Comparison of ENCODE assay signal across 8 cellular contexts in the genomic region with DNA sequence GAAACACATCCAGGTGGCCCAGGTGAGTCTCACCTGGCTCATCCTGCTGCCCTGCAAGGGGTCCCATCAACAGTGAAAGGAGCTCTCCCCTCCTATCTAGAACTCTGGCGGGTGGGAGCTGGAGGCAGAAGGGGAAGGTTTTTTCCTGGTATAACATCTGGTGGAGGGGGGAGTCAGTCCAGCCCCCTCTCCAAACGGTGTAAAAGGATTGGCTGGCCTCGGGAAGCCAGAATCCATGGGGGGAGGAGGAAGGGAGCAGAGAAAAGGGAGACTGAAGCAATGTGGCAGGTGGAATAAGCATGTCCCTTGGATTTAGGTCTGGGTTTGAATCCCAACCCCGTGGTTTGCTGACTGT. TPM values are rescaled to one million over a fixed set of nuclear protein-coding genes. Genes with fewer than 3 reads are reported as not detected.
A peak's percentile ranks its signal among the peaks of the same experiment; 100 is the strongest.
DNase-seq lines count a peak whose midpoint lies in the region; ATAC-seq, FAIRE-seq and TF ChIP-seq lines count a peak whose summit lies in the region.

No MANE protein-coding gene starts in this region.

- peaks cover 37% of the 10 kb centered on the region for H3K4me1 Mint-ChIP-seq in GM23338

- peak overlapping the region; percentile 85 for H3K4me3 Mint-ChIP-seq in GM23338

- H3K27ac Mint-ChIP-seq in GM23338 = peak overlapping the region; percentile 67; the same call in 1 of the 2 replicates

- H3K27me3 ChIP-seq in GM23338 (ENCODE audit: insufficient read depth) (peaks cover 62% of the 10 kb centered on the region), OCI-LY3 (ENCODE audit: low read depth, low read length) (peaks cover 21% of the 10 kb centered on the region), osteoblast (ENCODE audit: insufficient read depth, low read length) (peaks cover 45% of the 10 kb centered on the region), pancreas (peaks cover 0 to 17% (median 2%) of the 10 kb centered on the region in 4 donors), tibial nerve (peaks cover 0 to 46% of the 10 kb centered on the region in 2 donors)

- H3K9me3 ChIP-seq in OCI-LY3 (ENCODE audit: insufficient read depth, low read length) (no peaks in the 10 kb centered on the region), osteoblast (ENCODE audit: low read depth, low read length) (no peaks in the 10 kb centered on the region), pancreas (no peaks in the 10 kb centered on the region), tibial nerve (no peaks in the 10 kb centered on the region)

- WGBS in pancreas, 2 donors = 19 to 21% methylated on average over 4 of the region's 4 CpGs
- WGBS in tibial nerve, 2 donors = 8 to 20% methylated on average over 4 of the region's 4 CpGs

- H3K27ac ChIP-seq in GM23338 (ENCODE audit: low read depth) (no peak overlapping the region), OCI-LY3 (ENCODE audit: low read length) (no peak overlapping the region), epithelial cell of prostate (peak overlapping the region; percentile 88), osteoblast (ENCODE audit: low read depth, low read length) (no peak overlapping the region), pancreas (peak overlapping the region in 1 of 4 donors; percentile 55), tibial nerve (no peak overlapping the region)

- no peaks in the 10 kb centered on the region; the same call in 2 of the 3 replicates for H3K9me3 Mint-ChIP-seq in GM23338

- no peaks in the 10 kb centered on the region for H3K36me3 Mint-ChIP-seq in GM23338 (ENCODE audit: low read depth)

- no peak overlapping the region for H3K9ac ChIP-seq in OCI-LY3 (ENCODE audit: low read length)

- H4K20me1 ChIP-seq in GM23338 (replicated peaks; ENCODE audit: insufficient read depth) (0 out of 2 replicates have a peak, but pooled peaks cover 4% of the 10 kb centered on the region), OCI-LY3 (ENCODE audit: insufficient read depth, low read length) (no peaks in the 10 kb centered on the region), osteoblast (ENCODE audit: insufficient read depth, low read length) (no peaks in the 10 kb centered on the region)

- intact Hi-C loops in pancreas (cut with DNase I) = loop anchor here in 1 of 3 donors (5.0 kb wide), 1 partner anchor 110 kb away; no protein-coding TSS in a partner anchor

- TF ChIP-seq EP300 in tibial nerve (IDR thresholded peaks at IDR 0.05) = no peak

- H3K79me2 ChIP-seq in GM23338 (replicated peaks; ENCODE audit: insufficient read depth) (no peaks in the 10 kb centered on the region), OCI-LY3 (ENCODE audit: low read length) (no peaks in the 10 kb centered on the region), osteoblast (ENCODE audit: insufficient read depth, low read length) (no peaks in the 10 kb centered on the region)

- no peaks in the 10 kb centered on the region for H3K9me2 ChIP-seq in GM23338 (ENCODE audit: insufficient read depth)

- H3F3A ChIP-seq in GM23338 (replicated peaks; ENCODE audit: low read depth) = peaks cover 11% of the 10 kb centered on the region; the same call in 1 of the 2 replicates

- no peak for FAIRE-seq in pancreas (lab: Jason Lieb, UNC)

- H2AFZ ChIP-seq in GM23338 (0 out of 2 replicates have a peak overlapping the region, but pooled peaks have one; percentile 94), OCI-LY3 (ENCODE audit: low read depth, low read length) (no peak overlapping the region), osteoblast (ENCODE audit: low read length) (no peak overlapping the region)

- H3K4me1 ChIP-seq in GM23338 (ENCODE audit: insufficient read depth) = peaks cover 36% of the 10 kb centered on the region
- H3K4me1 ChIP-seq in OCI-LY3 (ENCODE audit: low read length) = peaks cover 7% of the 10 kb centered on the region; the same call in 1 of the 2 replicates
- no peaks in the 10 kb centered on the region for H3K4me1 ChIP-seq in osteoblast (ENCODE audit: insufficient read depth, low read length)
- peaks cover 0 to 11% (median 0%) of the 10 kb centered on the region in 3 donors for H3K4me1 ChIP-seq in pancreas
- H3K4me1 ChIP-seq in tibial nerve = peaks cover 0 to 39% (median 16%) of the 10 kb centered on the region in 4 donors

- no peak for TF ChIP-seq POLR2A in tibial nerve (IDR thresholded peaks at IDR 0.05)

- no peak for ATAC-seq in GM23338
- no peak for ATAC-seq in pancreas

- no peak for TF ChIP-seq CTCF in GM23338 (conservative IDR thresholded peaks at IDR 0.05; ENCODE audit: low read depth in 2 of 2)
- no peak for TF ChIP-seq CTCF in OCI-LY3 (IDR thresholded peaks at IDR 0.05; ENCODE audit: low read depth, low read length)
- no peak for TF ChIP-seq CTCF in osteoblast (IDR thresholded peaks at IDR 0.05; ENCODE audit: extremely low read depth, low read depth, low read length)
- TF ChIP-seq CTCF in pancreas (IDR thresholded peaks at IDR 0.05) = no peak
- no peak for TF ChIP-seq CTCF in tibial nerve (IDR thresholded peaks at IDR 0.05)

- H3K4me3 ChIP-seq in GM23338 (peak overlapping the region; percentile 81), OCI-LY3 (ENCODE audit: low read length) (peak overlapping the region; percentile 93; the same call in 1 of the 2 replicates), osteoblast (ENCODE audit: insufficient read depth, low read length) (no peak overlapping the region), pancreas (no peak overlapping the region), tibial nerve (no peak overlapping the region)

- H3K4me2 ChIP-seq in GM23338 = peak overlapping the region; percentile 77
- peak overlapping the region; percentile 77 for H3K4me2 ChIP-seq in OCI-LY3 (ENCODE audit: low read length)
- no peak overlapping the region for H3K4me2 ChIP-seq in osteoblast (ENCODE audit: insufficient read depth, low read length)

- peaks cover 46% of the 10 kb centered on the region for H3K27me3 Mint-ChIP-seq in GM23338 (ENCODE audit: insufficient read depth, low read depth, poor library complexity)

- DNase-seq in GM23338 (ENCODE audit: low spot score) = peak; percentile 54
- no peak for DNase-seq in epithelial cell of prostate (ENCODE audit: low read depth, low spot score)
- DNase-seq in osteoblast (ENCODE audit: insufficient read length, low spot score, missing footprints) = peak; percentile 87
- no peak for DNase-seq in pancreas
- no peak for DNase-seq in tibial nerve (ENCODE audit: low spot score in 2 of 2)
- DNase-seq in medulla oblongata (ENCODE audit: extremely low spot score) = no peak
- no peak for DNase-seq in activated CD4-positive, CD25-positive, alpha-beta regulatory T cell treated with anti-CD3 and anti-CD28 coated beads, Interleukin-2, amount 50 U/mL, for 72 hours

- no peaks in the 10 kb centered on the region for H3K36me3 ChIP-seq in GM23338 (ENCODE audit: insufficient read depth)
- no peaks in the 10 kb centered on the region for H3K36me3 ChIP-seq in OCI-LY3 (replicated peaks; ENCODE audit: low read depth, low read length)
- no peaks in the 10 kb centered on the region for H3K36me3 ChIP-seq in osteoblast (ENCODE audit: insufficient read depth, low read length)
- H3K36me3 ChIP-seq in pancreas = no peaks in the 10 kb centered on the region
- no peaks in the 10 kb centered on the region for H3K36me3 ChIP-seq in tibial nerve

TF ChIP-seq in GM23338, 12 proteins besides CTCF, POLR2A, EP300 and RAD21:
- TF ChIP-seq POLR2AphosphoS5 (IDR thresholded peaks at IDR 0.05; ENCODE audit: low read depth) (no peak), ZNF114 (CRISPR knock-in tag; IDR thresholded peaks at IDR 0.05) (no peak)

RNA-seq across cellular contexts. Expression of a gene that starts 1.2 kb away (rescaled TPM):
- total RNA-seq in GM23338 (2014; rRNA removed; shearing (Covaris generic)) = 0.52 and 0.82 TPM in 2 replicates
- polyA plus RNA-seq in GM23338 (2016; fragmentation: Nextera tagmentation; extraction: Ambion mirVana) (2.9 and 4.6 TPM in 2 replicates), pancreas (10 to 100 TPM in 1 of 2 donors, 1 to 10 TPM in 1; 6.8 to 40.7 TPM)
- total RNA-seq in osteoblast (0.36 and 1.5 TPM in 2 replicates), pancreas (1 to 10 TPM; 3.4 to 9.3 (median 5.5) TPM), tibial nerve (1 to 10 TPM; 2.4 to 5.9 (median 4.8) TPM)

RNA-seq across cellular contexts. Expression of a gene that starts 20.7 kb away (rescaled TPM):
- 23.7 and 26.2 TPM in 2 replicates for total RNA-seq in GM23338 (2014; rRNA removed; shearing (Covaris generic))
- polyA plus RNA-seq in GM23338 (2016; fragmentation: Nextera tagmentation; extraction: Ambion mirVana) = 8.1 and 8.9 TPM in 2 replicates
- 31.8 and 37.3 TPM in 2 replicates for total RNA-seq in osteoblast
- total RNA-seq in pancreas = 10 to 100 TPM in 5 of 6 donors, 1 to 10 TPM in 1; 9.9 to 16.5 (median 12.2) TPM
- polyA plus RNA-seq in pancreas = 10 to 100 TPM in 1 of 2 donors, 1 to 10 TPM in 1; 3.5 to 10.6 TPM
- 10 to 100 TPM; 27.5 to 31.2 (median 30.6) TPM for total RNA-seq in tibial nerve

Comparison
In these comparisons a context has a peak if more than half of its experiments do, and no peak if none do; other contexts are left out.
1. DNase-seq: peak in GM23338 (single experiment) and osteoblast (single experiment); none in epithelial cell of prostate (single experiment), pancreas (0 of 6), tibial nerve (0 of 2), medulla oblongata (single experiment) and activated CD4-positive, CD25-positive, alpha-beta regulatory T cell treated with anti-CD3 and anti-CD28 coated beads, Interleukin-2, amount 50 U/mL, for 72 hours (single experiment).
2. H3K4me3 ChIP-seq: peak in GM23338 (single experiment) and OCI-LY3 (single experiment); none in osteoblast (single experiment), pancreas (0 of 4) and tibial nerve (0 of 4).